20 cellular contexts compared by ENCODE assay signal in the genomic region with DNA sequence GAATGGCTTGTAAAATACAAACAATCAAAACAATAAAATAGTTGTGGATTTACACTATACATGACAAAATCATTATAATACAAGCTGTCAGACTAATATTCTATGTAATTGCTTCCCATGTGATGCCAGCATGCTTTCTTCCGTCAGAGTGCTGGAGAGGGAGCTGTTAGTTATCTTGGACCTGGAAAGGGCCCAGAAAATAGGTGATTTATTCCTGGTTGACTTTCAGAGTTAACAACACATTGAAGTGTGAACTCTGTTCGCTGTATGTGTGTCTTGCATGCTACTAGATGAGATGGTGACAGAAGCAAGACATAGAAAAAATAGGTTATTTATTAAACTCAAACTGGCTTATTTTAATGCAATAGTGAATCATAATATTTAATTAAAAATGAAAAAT.
"Had no signal": no experiment of that assay in that cellular context is flagged by ENCODE, and none has a peak within 500 bp of the region (broad histone marks: within the 10 kb centered on the region; RNA-seq: fewer than 3 reads in every experiment).

No MANE protein-coding gene starts in this region.

- H3K27ac ChIP-seq: colonic mucosa, esophagus muscularis mucosa, foreskin keratinocyte, gastroesophageal sphincter, heart left ventricle, hepatocyte, neural progenitor cell, prostate gland, stomach, thyroid gland had no signal

- H3K9ac ChIP-seq: neural progenitor cell had no signal

- H3K9me3 ChIP-seq: colonic mucosa, prostate gland, thyroid gland had no signal

- DNase-seq: colonic mucosa; effector memory CD4-positive, alpha-beta T cell; foreskin keratinocyte; heart left ventricle; left cardiac atrium; naive thymus-derived CD4-positive, alpha-beta T cell; right cardiac atrium; stimulated activated CD4-positive, alpha-beta T cell treated with anti-CD3 and anti-CD28 coated beads, Interleukin-2, amount 100 ng/mL, for 24 hours; stimulated activated CD4-positive, alpha-beta T cell treated with anti-CD3 and anti-CD28 coated beads, Interleukin-4, amount 100 ng/mL, for 24 hours; stimulated activated naive CD4-positive, alpha-beta T cell treated with Interleukin-2 at 50 U/mL for 16 hours; stomach; thyroid gland had no signal

- FAIRE-seq: endothelial cell of umbilical vein had no signal

- H3K4me1 ChIP-seq: prostate gland had no signal

- H2AFZ ChIP-seq: hepatocyte, neural progenitor cell had no signal

- H3K4me3 ChIP-seq: colonic mucosa, esophagus muscularis mucosa, gastroesophageal sphincter, heart left ventricle, hepatocyte, lung, neural progenitor cell, prostate gland, stomach, thyroid gland had no signal

- H3K4me2 ChIP-seq: hepatocyte, neural progenitor cell had no signal

- H3K27me3 ChIP-seq: colonic mucosa, esophagus muscularis mucosa, foreskin keratinocyte, gastroesophageal sphincter, heart left ventricle, hepatocyte, neural progenitor cell, stomach, thyroid gland had no signal

- ATAC-seq: foreskin keratinocyte; gastroesophageal sphincter; heart left ventricle; left cardiac atrium; naive thymus-derived CD4-positive, alpha-beta T cell; right cardiac atrium; stimulated activated effector memory CD8-positive, alpha-beta T cell treated with anti-CD3 and anti-CD28 coated beads, Interleukin-12 subunit alpha, Interleukin-12 subunit beta, amount 100 ng/mL, for 72 hours had no signal

- H3K36me3 ChIP-seq: colonic mucosa, esophagus muscularis mucosa, gastroesophageal sphincter, heart left ventricle, prostate gland, stomach, thyroid gland had no signal
